In the genomic region with DNA sequence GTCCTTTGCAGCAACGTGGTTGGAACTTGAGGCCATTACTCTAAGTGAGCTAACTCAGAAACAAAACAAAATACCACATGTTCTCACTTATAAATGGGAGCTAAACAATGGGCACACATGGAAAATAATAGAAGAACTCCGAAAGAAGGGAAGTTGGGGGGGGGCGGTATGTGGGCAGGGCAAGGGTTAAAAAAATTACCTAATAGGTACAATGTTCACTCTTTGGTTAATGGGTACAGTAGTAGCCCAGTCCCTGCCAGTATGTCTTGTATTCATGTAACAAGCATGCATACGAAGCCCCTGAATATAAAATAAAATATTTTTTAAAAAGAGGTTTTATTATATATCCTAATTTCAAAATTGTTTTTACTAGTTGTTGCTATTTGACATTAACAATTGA, we compare ENCODE assay signal across 33 cellular contexts. TPM values are rescaled to one million over a fixed set of nuclear protein-coding genes. Genes with fewer than 3 reads are reported as not detected.
"Had no signal": no experiment of that assay in that cellular context is flagged by ENCODE, and none has a peak within 500 bp of the region (broad histone marks: within the 10 kb centered on the region; RNA-seq: fewer than 3 reads in every experiment).

No MANE protein-coding gene starts in this region.

- DNase-seq: activated B cell treated with CpG ODN at 0.5 μM for 24 hours; activated CD4-positive, alpha-beta memory T cell treated with anti-CD3 and anti-CD28 coated beads for 36 hours; activated CD4-positive, alpha-beta T cell treated with anti-CD3 and anti-CD28 coated beads for 4 hours; activated CD4-positive, alpha-beta T cell treated with anti-CD3 and anti-CD28 coated beads, Interleukin-2, amount 10 ng/mL, durations not matched to agents 24 days and 14 days; activated CD4-positive, alpha-beta T cell treated with anti-CD3 and anti-CD28 coated beads, Interleukin-2, amount 50 U/mL, for 1 hour; activated CD4-positive, alpha-beta T cell treated with anti-CD3 and anti-CD28 coated beads, Interleukin-2, amount 50 U/mL, for 4 hours; activated CD4-positive, CD25-positive, alpha-beta regulatory T cell treated with anti-CD3 and anti-CD28 coated beads, Interleukin-2, amount 50 U/mL, for 72 hours; activated CD8-positive, alpha-beta memory T cell treated with anti-CD3 and anti-CD28 coated beads, Interleukin-2, amount 50 U/mL, for 4 hours; activated CD8-positive, alpha-beta T cell treated with anti-CD3 and anti-CD28 coated beads for 36 hours; activated gamma-delta T cell; activated naive CD4-positive, alpha-beta T cell treated with anti-CD3 and anti-CD28 coated beads, Interleukin-2, amount 10 ng/mL, durations not matched to agents 7 days and 5 days; activated naive CD4-positive, alpha-beta T cell treated with Interleukin-2 at 50 U/mL for 16 hours; activated naive CD8-positive, alpha-beta T cell treated with anti-CD3 and anti-CD28 coated beads, Interleukin-2, amount 10 ng/mL, durations not matched to agents 7 days and 5 days; activated naive CD8-positive, alpha-beta T cell treated with anti-CD3 and anti-CD28 coated beads, Interleukin-2, amount 50 U/mL, for 24 hours; activated T-cell treated with anti-CD3 and anti-CD28 coated beads for 4 hours; activated T-cell treated with anti-CD3 and anti-CD28 coated beads, Interleukin-2, amount 50 U/mL, for 1 hour; activated T-cell treated with anti-CD3 and anti-CD28 coated beads, Interleukin-2, amount 50 U/mL, for 4 hours; activated T-cell treated with anti-CD3 and anti-CD28 coated beads, Interleukin-2, amount 50 U/mL, for 72 hours; amygdala; anterior cingulate cortex; caudate nucleus; cerebellar nuclear complex; T-helper 2 cell; T-helper 9 cell had no signal

- H3K4me3 ChIP-seq: ascending aorta, cardiac muscle cell had no signal

- FAIRE-seq: bronchial epithelial cell, TTC549 had no signal

- H3K4me1 ChIP-seq: ascending aorta had no signal

- ATAC-seq: activated CD8-positive, alpha-beta T cell treated with anti-CD3 and anti-CD28 coated beads for 36 hours; activated naive CD8-positive, alpha-beta T cell treated with anti-CD3 and anti-CD28 coated beads, Interleukin-2, amount 50 U/mL, for 24 hours; activated T-cell treated with anti-CD3 and anti-CD28 coated beads, Interleukin-2, amount 50 U/mL, for 4 hours; activated T-cell treated with anti-CD3 and anti-CD28 coated beads, Interleukin-2, amount 50 U/mL, for 72 hours; activated T-helper 17 cell treated with anti-CD3 and anti-CD28 coated beads, Interleukin-2, amount 50 U/mL, for 72 hours had no signal

- H3K27me3 ChIP-seq: ascending aorta, cardiac muscle cell had no signal

- H3K9me3 ChIP-seq: ascending aorta had no signal

- H3K27ac ChIP-seq: ascending aorta, cardiac muscle cell, VCaP had no signal

RNA-seq across cellular contexts. Expression of gene FHL5, which starts 15.3 kb away (rescaled TPM):
- total RNA-seq: activated B cell treated with CpG ODN at 0.5 μM for 24 hours; activated CD4-positive, alpha-beta memory T cell treated with anti-CD3 and anti-CD28 coated beads for 36 hours; activated CD4-positive, alpha-beta T cell treated with anti-CD3 and anti-CD28 coated beads, Interleukin-2, amount 10 ng/mL, durations not matched to agents 24 days and 14 days; activated CD8-positive, alpha-beta memory T cell treated with anti-CD3 and anti-CD28 coated beads for 36 hours; activated CD8-positive, alpha-beta T cell treated with anti-CD3 and anti-CD28 coated beads for 36 hours; activated naive CD8-positive, alpha-beta T cell treated with anti-CD3 and anti-CD28 coated beads, Interleukin-2, amount 10 ng/mL, durations not matched to agents 7 days and 5 days; activated T-cell treated with anti-CD3 and anti-CD28 coated beads, Interleukin-2, amount 50 U/mL, for 4 hours; activated T-cell treated with anti-CD3 and anti-CD28 coated beads, Interleukin-2, amount 50 U/mL, for 72 hours; activated T-helper 1 cell treated with anti-CD3 and anti-CD28 coated beads, Interleukin-12 subunit alpha, Interleukin-12 subunit beta, Interleukin-2, Interleukin-4 antibody, amounts not matched to agents 30 ng/mL and 10 ng/mL and 1 ng/mL, durations not matched to agents 14 hours and 24 hours and 36 hours; activated T-helper 17 cell treated with anti-CD3 and anti-CD28 coated beads, Interleukin-2, amount 50 U/mL, for 72 hours; bronchial epithelial cell; cardiac muscle cell; chondrocyte had no signal
- polyA plus RNA-seq: cardiac muscle cell had no signal
